28 cellular contexts compared by ENCODE assay signal in genomic region chr13:31614704-31615103, GRCh38.
"Had no signal": no experiment of that assay in that cellular context is flagged by ENCODE, and none has a peak within 500 bp of the region (broad histone marks: within the 10 kb centered on the region; RNA-seq: fewer than 3 reads in every experiment).

No MANE protein-coding gene starts in this region.

- H3K36me3 ChIP-seq: stomach, suprapubic skin, thoracic aorta, thyroid gland, tibial artery, tibial nerve, transverse colon, upper lobe of left lung, upper lobe of right lung, uterus, vagina had no signal

- H3K27me3 ChIP-seq: stomach, suprapubic skin, testis, thyroid gland, tibial artery, tibial nerve, transverse colon, upper lobe of left lung, upper lobe of right lung, uterus, vagina had no signal

- H3K9me3 Mint-ChIP-seq: stimulated activated effector memory CD8-positive, alpha-beta T cell treated with anti-CD3 and anti-CD28 coated beads, Interleukin-12 subunit alpha, Interleukin-12 subunit beta, amount 100 ng/mL, for 72 hours had no signal

- ATAC-seq: stimulated activated effector memory CD8-positive, alpha-beta T cell treated with anti-CD3 and anti-CD28 coated beads, Interleukin-12 subunit alpha, Interleukin-12 subunit beta, amount 100 ng/mL, for 72 hours; stimulated activated naive B cell treated with anti-CD40 and anti-IgM and Interleukin-4, amounts not matched to agents 10 μg/mL and 1 μg/mL and 100 μg/mL, for 72 hours; stimulated activated naive CD8-positive, alpha-beta T cell treated with anti-CD3 and anti-CD28 coated beads, Interleukin-15, amount 100 ng/mL, for 72 hours; stimulated activated naive CD8-positive, alpha-beta T cell treated with anti-CD3 and anti-CD28 coated beads, Interleukin-15, Interleukin-2, amounts not matched to agents 100 U/mL and 50 U/mL, for 24 hours had no signal

- H3K9me3 ChIP-seq: suprapubic skin, testis, thoracic aorta, thyroid gland, upper lobe of right lung, uterus, vagina had no signal

- H3K27me3 Mint-ChIP-seq: stimulated activated memory B cell treated with anti-CD40 and anti-IgM and Interleukin-4, amounts not matched to agents 10 μg/mL and 1 μg/mL and 100 μg/mL, for 72 hours; stimulated activated naive B cell treated with anti-CD40 and anti-IgM and Interleukin-4, amounts not matched to agents 10 μg/mL and 1 μg/mL and 100 μg/mL, for 72 hours; stimulated activated naive CD8-positive, alpha-beta T cell treated with anti-CD3 and anti-CD28 coated beads, Interleukin-15, amount 100 ng/mL, for 72 hours; stimulated activated naive CD8-positive, alpha-beta T cell treated with anti-CD3 and anti-CD28 coated beads, Interleukin-15, Interleukin-2, amounts not matched to agents 100 ng/mL and 50 ng/mL, for 24 hours had no signal

- H3K4me3 ChIP-seq: stomach, suprapubic skin, testis, thoracic aorta, thyroid gland, tibial artery, tibial nerve, transverse colon, upper lobe of left lung, upper lobe of right lung, uterus, vagina had no signal

- H3K36me3 Mint-ChIP-seq: stimulated activated effector memory CD8-positive, alpha-beta T cell treated with anti-CD3 and anti-CD28 coated beads, Interleukin-12 subunit alpha, Interleukin-12 subunit beta, amount 100 ng/mL, for 72 hours; stimulated activated memory B cell treated with anti-CD40 and anti-IgM and Interleukin-4, amounts not matched to agents 10 μg/mL and 1 μg/mL and 100 μg/mL, for 72 hours; stimulated activated naive B cell treated with anti-CD40 and anti-IgM and Interleukin-4, amounts not matched to agents 10 μg/mL and 1 μg/mL and 100 μg/mL, for 72 hours; type B pancreatic cell had no signal

- H3K27ac Mint-ChIP-seq: stimulated activated effector memory CD8-positive, alpha-beta T cell treated with anti-CD3 and anti-CD28 coated beads, Interleukin-12 subunit alpha, Interleukin-12 subunit beta, amount 100 ng/mL, for 72 hours; stimulated activated memory B cell treated with anti-CD40 and anti-IgM and Interleukin-4, amounts not matched to agents 10 μg/mL and 1 μg/mL and 100 μg/mL, for 72 hours; stimulated activated naive B cell treated with anti-CD40 and anti-IgM and Interleukin-4, amounts not matched to agents 10 μg/mL and 1 μg/mL and 100 μg/mL, for 72 hours; stimulated activated naive CD8-positive, alpha-beta T cell treated with anti-CD3 and anti-CD28 coated beads, Interleukin-15, amount 100 ng/mL, for 72 hours; stimulated activated naive CD8-positive, alpha-beta T cell treated with anti-CD3 and anti-CD28 coated beads, Interleukin-15, Interleukin-2, amounts not matched to agents 100 ng/mL and 50 ng/mL, for 24 hours; type B pancreatic cell had no signal

- DNase-seq: stimulated activated CD4-positive, alpha-beta T cell treated with anti-CD3 and anti-CD28 coated beads, Interleukin-2, amount 100 ng/mL, for 48 hours; stimulated activated CD4-positive, alpha-beta T cell treated with anti-CD3 and anti-CD28 coated beads, Interleukin-4, amount 100 ng/mL, for 1 hour; stimulated activated CD4-positive, alpha-beta T cell treated with anti-CD3 and anti-CD28 coated beads, Interleukin-4, amount 100 ng/mL, for 24 hours; stimulated activated CD4-positive, alpha-beta T cell treated with anti-CD3 and anti-CD28 coated beads, Interleukin-4, amount 100 ng/mL, for 4 hours; stimulated activated CD8-positive, alpha-beta memory T cell treated with anti-CD3 and anti-CD28 coated beads, Interleukin-4, amount 100 ng/mL, for 48 hours; stimulated activated naive B cell treated with anti-CD40 and anti-IgM and Interleukin-4, amounts not matched to agents 10 μg/mL and 1 μg/mL and 100 μg/mL, for 72 hours; stimulated activated naive CD4-positive, alpha-beta T cell; stimulated activated naive CD4-positive, alpha-beta T cell treated with Interleukin-2 at 50 U/mL for 16 hours; stimulated activated naive CD8-positive, alpha-beta T cell treated with anti-CD3 and anti-CD28 coated beads, Interleukin-15, amount 100 ng/mL, for 72 hours; stimulated activated naive CD8-positive, alpha-beta T cell treated with anti-CD3 and anti-CD28 coated beads, Interleukin-15, Interleukin-2, amounts not matched to agents 100 U/mL and 50 U/mL, for 24 hours; stomach; substantia nigra; testis; thyroid gland; tibial artery; transverse colon; trophoblast cell; upper lobe of left lung; upper lobe of right lung; uterus had no signal

- H3K27ac ChIP-seq: stomach, suprapubic skin, testis, thoracic aorta, thyroid gland, tibial artery, tibial nerve, transverse colon, upper lobe of left lung, upper lobe of right lung, uterus, vagina had no signal

- H3K4me1 Mint-ChIP-seq: stimulated activated effector memory CD8-positive, alpha-beta T cell treated with anti-CD3 and anti-CD28 coated beads, Interleukin-12 subunit alpha, Interleukin-12 subunit beta, amount 100 ng/mL, for 72 hours; stimulated activated memory B cell treated with anti-CD40 and anti-IgM and Interleukin-4, amounts not matched to agents 10 μg/mL and 1 μg/mL and 100 μg/mL, for 72 hours; stimulated activated naive B cell treated with anti-CD40 and anti-IgM and Interleukin-4, amounts not matched to agents 10 μg/mL and 1 μg/mL and 100 μg/mL, for 72 hours; stimulated activated naive CD8-positive, alpha-beta T cell treated with anti-CD3 and anti-CD28 coated beads, Interleukin-15, amount 100 ng/mL, for 72 hours had no signal

- H3K4me1 ChIP-seq: stomach, suprapubic skin, testis, thyroid gland, tibial artery, tibial nerve, transverse colon, upper lobe of left lung, upper lobe of right lung, uterus, vagina had no signal

- H3K4me3 Mint-ChIP-seq: stimulated activated effector memory CD8-positive, alpha-beta T cell treated with anti-CD3 and anti-CD28 coated beads, Interleukin-12 subunit alpha, Interleukin-12 subunit beta, amount 100 ng/mL, for 72 hours; stimulated activated memory B cell treated with anti-CD40 and anti-IgM and Interleukin-4, amounts not matched to agents 10 μg/mL and 1 μg/mL and 100 μg/mL, for 72 hours; stimulated activated naive B cell treated with anti-CD40 and anti-IgM and Interleukin-4, amounts not matched to agents 10 μg/mL and 1 μg/mL and 100 μg/mL, for 72 hours; stimulated activated naive CD8-positive, alpha-beta T cell treated with anti-CD3 and anti-CD28 coated beads, Interleukin-15, amount 100 ng/mL, for 72 hours; stimulated activated naive CD8-positive, alpha-beta T cell treated with anti-CD3 and anti-CD28 coated beads, Interleukin-15, Interleukin-2, amounts not matched to agents 100 ng/mL and 50 ng/mL, for 24 hours; type B pancreatic cell had no signal
